ENCODE assay signal across 20 cellular contexts in the genomic region with DNA sequence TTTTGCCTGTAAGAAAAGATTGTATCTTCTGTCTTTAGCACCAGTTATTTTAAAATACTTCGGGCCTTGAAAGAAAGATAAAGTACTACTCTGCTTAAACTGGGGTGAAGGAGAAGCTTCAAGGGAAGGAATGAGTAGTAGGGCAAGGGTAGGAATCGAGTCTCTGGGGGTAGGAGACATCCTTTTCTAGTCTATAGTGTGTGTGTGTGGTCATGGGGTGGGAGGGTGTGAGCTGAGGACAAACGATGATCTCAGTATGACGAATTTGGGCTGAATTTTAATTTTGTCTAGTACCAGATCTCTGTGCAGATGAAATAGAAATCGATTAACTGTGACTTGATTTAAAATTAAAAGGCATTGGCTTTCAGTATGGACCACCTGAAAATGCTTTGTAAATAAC. TPM values are rescaled to one million over a fixed set of nuclear protein-coding genes. Genes with fewer than 3 reads are reported as not detected.
DNase-seq lines count a peak whose midpoint lies in the region; ATAC-seq and TF ChIP-seq lines count a peak whose summit lies in the region.
"Had no signal": no experiment of that assay in that cellular context is flagged by ENCODE, and none has a peak within 500 bp of the region (broad histone marks: within the 10 kb centered on the region; RNA-seq: fewer than 3 reads in every experiment).

No MANE protein-coding gene starts in this region.

- H3K36me3 ChIP-seq in MG63: no peaks in the 10 kb centered on the region
- no peaks in the 10 kb centered on the region for H3K36me3 ChIP-seq in gastrocnemius medialis
- H3K36me3 ChIP-seq in ovary: no peaks in the 10 kb centered on the region
- H3K36me3 ChIP-seq: esophagus squamous epithelium had no signal

- H3K4me3 Mint-ChIP-seq in activated naive CD8-positive, alpha-beta T cell treated with anti-CD3 and anti-CD28 coated beads, Interleukin-2, amount 50 U/mL, for 24 hours: no peak overlapping the region
- H3K4me3 Mint-ChIP-seq: neural crest cell; stimulated activated naive CD8-positive, alpha-beta T cell treated with anti-CD3 and anti-CD28 coated beads, Interleukin-15, Interleukin-2, amounts not matched to agents 100 ng/mL and 50 ng/mL, for 24 hours had no signal

- H3K9me3 ChIP-seq in MG63 (no peaks in the 10 kb centered on the region), gastrocnemius medialis (no peaks in the 10 kb centered on the region), ovary (no peaks in the 10 kb centered on the region)
- H3K9me3 ChIP-seq: esophagus squamous epithelium had no signal

- TF ChIP-seq POLR2A in gastrocnemius medialis (IDR thresholded peaks at IDR 0.05) (no peak), ovary (IDR thresholded peaks at IDR 0.05) (no peak)

- H3K4me3 ChIP-seq in MG63 (no peak overlapping the region), fibroblast of mammary gland (ENCODE audit: control insufficient read depth, low read depth, low read length) (no peak overlapping the region), gastrocnemius medialis (no peak overlapping the region), ovary (no peak overlapping the region)
- H3K4me3 ChIP-seq: esophagus squamous epithelium had no signal

- no peaks in the 10 kb centered on the region for H3K9me3 Mint-ChIP-seq in activated naive CD8-positive, alpha-beta T cell treated with anti-CD3 and anti-CD28 coated beads, Interleukin-2, amount 50 U/mL, for 24 hours
- H3K9me3 Mint-ChIP-seq: neural crest cell; stimulated activated naive CD8-positive, alpha-beta T cell treated with anti-CD3 and anti-CD28 coated beads, Interleukin-15, Interleukin-2, amounts not matched to agents 100 ng/mL and 50 ng/mL, for 24 hours had no signal

- WGBS in ovary, 3 donors: 73 to 87% (median 77%) methylated on average over 5 of the region's 5 CpGs

- peak overlapping the region in 3 of 4 donors; percentile 0 to 37 (median 7) for H3K27ac ChIP-seq in gastrocnemius medialis
- H3K27ac ChIP-seq in ovary: no peak overlapping the region
- H3K27ac ChIP-seq: esophagus squamous epithelium had no signal

- no peaks in the 10 kb centered on the region for H3K4me1 Mint-ChIP-seq in activated naive CD8-positive, alpha-beta T cell treated with anti-CD3 and anti-CD28 coated beads, Interleukin-2, amount 50 U/mL, for 24 hours

- in situ Hi-C loops in gastrocnemius medialis (cut with MboI; ENCODE audit: low sequenced_read_pairs in 4 of 4): loop anchor here in 2 of 4 donors (10.0 to 25.0 kb wide), 2 partner anchors 88 to 145 kb away; no protein-coding TSS in a partner anchor

- H3K36me3 Mint-ChIP-seq in activated naive CD8-positive, alpha-beta T cell treated with anti-CD3 and anti-CD28 coated beads, Interleukin-2, amount 50 U/mL, for 24 hours (ENCODE audit: low read depth): no peaks in the 10 kb centered on the region

- intact Hi-C loops in gastrocnemius medialis (cut with DNase I; ENCODE audit: low total_unique reads) (no loop called here), ovary (cut with DNase I) (no loop called here)

- ATAC-seq in gastrocnemius medialis (no peak), GM18907 (IDR thresholded peaks at IDR 0.05; ENCODE audit: unreplicated experiment) (no peak)
- no peak for ATAC-seq in activated naive CD8-positive, alpha-beta T cell treated with anti-CD3 and anti-CD28 coated beads, Interleukin-2, amount 50 U/mL, for 24 hours
- ATAC-seq: SK-N-SH treated with all-trans-retinoic acid at 6 μM for 48 hours had no signal

- no peak for TF ChIP-seq EP300 in ovary (IDR thresholded peaks at IDR 0.05)

- H3K4me1 ChIP-seq in gastrocnemius medialis: peaks cover 17 to 19% of the 10 kb centered on the region in 2 donors
- no peaks in the 10 kb centered on the region for H3K4me1 ChIP-seq in ovary (ENCODE audit: insufficient read depth)
- H3K4me1 ChIP-seq: esophagus squamous epithelium had no signal

- no peak overlapping the region for H3K27ac Mint-ChIP-seq in activated naive CD8-positive, alpha-beta T cell treated with anti-CD3 and anti-CD28 coated beads, Interleukin-2, amount 50 U/mL, for 24 hours
- H3K27ac Mint-ChIP-seq: stimulated activated naive CD8-positive, alpha-beta T cell treated with anti-CD3 and anti-CD28 coated beads, Interleukin-15, Interleukin-2, amounts not matched to agents 100 ng/mL and 50 ng/mL, for 24 hours had no signal

- H3K27me3 Mint-ChIP-seq in activated naive CD8-positive, alpha-beta T cell treated with anti-CD3 and anti-CD28 coated beads, Interleukin-2, amount 50 U/mL, for 24 hours: no peaks in the 10 kb centered on the region
- H3K27me3 Mint-ChIP-seq: stimulated activated naive CD8-positive, alpha-beta T cell treated with anti-CD3 and anti-CD28 coated beads, Interleukin-15, Interleukin-2, amounts not matched to agents 100 ng/mL and 50 ng/mL, for 24 hours had no signal

- TF ChIP-seq CTCF in fibroblast of mammary gland (conservative IDR thresholded peaks at IDR 0.05; ENCODE audit: control insufficient read depth, insufficient read depth, low read depth, low read length): no peak
- TF ChIP-seq CTCF in gastrocnemius medialis (IDR thresholded peaks at IDR 0.05 in 4 of 5, conservative IDR thresholded peaks at IDR 0.05 in 1 of 5): no peak
- no peak for TF ChIP-seq CTCF in ovary (IDR thresholded peaks at IDR 0.05)

- H3K27me3 ChIP-seq in MG63 (no peaks in the 10 kb centered on the region), gastrocnemius medialis (no peaks in the 10 kb centered on the region), ovary (no peaks in the 10 kb centered on the region)
- H3K27me3 ChIP-seq: esophagus squamous epithelium had no signal

- DNase-seq in Daoy (ENCODE audit: low read depth) (peak; percentile 35), MG63 (peak; percentile 5), fibroblast of mammary gland (ENCODE audit: low read depth) (peak; percentile 95), gastrocnemius medialis (no peak), NK-92 (lab: John Stamatoyannopoulos, UW; ENCODE audit: unreplicated experiment) (no peak), ovary (no peak)
- DNase-seq in activated naive CD8-positive, alpha-beta T cell treated with anti-CD3 and anti-CD28 coated beads, Interleukin-2, amount 50 U/mL, for 24 hours: no peak
- DNase-seq: activated CD4-positive, CD25-positive, alpha-beta regulatory T cell treated with anti-CD3 and anti-CD28 coated beads, Interleukin-2, amount 50 U/mL, for 72 hours; central memory CD4-positive, alpha-beta T cell; esophagus squamous epithelium; HCEC 1CT; NCI-H1417; NCI-H2171; NCI-H774; retina; T-helper 9 cell had no signal

RNA-seq across cellular contexts. Expression of a gene that starts 3.3 kb away (rescaled TPM):
- total RNA-seq in Daoy (2014; rRNA removed; shearing (Covaris generic)): not detected in 2 replicates
- not detected in 2 replicates for total RNA-seq in MG63 (2014; rRNA removed; shearing (Covaris generic); ENCODE audit: low replicate concordance)
- 100 to 1,000 TPM in 2 of 4 donors, 10 to 100 TPM in 2; 30.6 to 290 (median 87.9) TPM for total RNA-seq in gastrocnemius medialis
- 1 to 10 TPM in 1 of 7 donors, under 1 TPM in 6; 0.38 to 1.1 (median 0.55) TPM for total RNA-seq in ovary
- under 1 TPM; 0.34 to 0.60 TPM for polyA plus RNA-seq in ovary
- total RNA-seq: esophagus squamous epithelium, neural crest cell had no signal

Comparison
In these comparisons a context has a peak if more than half of its experiments do, and no peak if none do; other contexts are left out.
1. DNase-seq: peak in Daoy (single experiment), MG63 (single experiment) and fibroblast of mammary gland (single experiment); none in gastrocnemius medialis (0 of 2), NK-92 (single experiment), ovary (0 of 5) and activated naive CD8-positive, alpha-beta T cell treated with anti-CD3 and anti-CD28 coated beads, Interleukin-2, amount 50 U/mL, for 24 hours (single experiment).
2. H3K27ac ChIP-seq: peak in gastrocnemius medialis (3 of 4); none in ovary (0 of 2).
3. RNA of a gene that starts 3.3 kb away (total RNA-seq): 30.6 to 290 TPM in gastrocnemius medialis; 0.38 to 1.1 TPM in ovary, not detected in Daoy and not detected in MG63; every median in the first group is over 10 times any median in the second.